8 cellular contexts compared by ENCODE assay signal in the genomic region with DNA sequence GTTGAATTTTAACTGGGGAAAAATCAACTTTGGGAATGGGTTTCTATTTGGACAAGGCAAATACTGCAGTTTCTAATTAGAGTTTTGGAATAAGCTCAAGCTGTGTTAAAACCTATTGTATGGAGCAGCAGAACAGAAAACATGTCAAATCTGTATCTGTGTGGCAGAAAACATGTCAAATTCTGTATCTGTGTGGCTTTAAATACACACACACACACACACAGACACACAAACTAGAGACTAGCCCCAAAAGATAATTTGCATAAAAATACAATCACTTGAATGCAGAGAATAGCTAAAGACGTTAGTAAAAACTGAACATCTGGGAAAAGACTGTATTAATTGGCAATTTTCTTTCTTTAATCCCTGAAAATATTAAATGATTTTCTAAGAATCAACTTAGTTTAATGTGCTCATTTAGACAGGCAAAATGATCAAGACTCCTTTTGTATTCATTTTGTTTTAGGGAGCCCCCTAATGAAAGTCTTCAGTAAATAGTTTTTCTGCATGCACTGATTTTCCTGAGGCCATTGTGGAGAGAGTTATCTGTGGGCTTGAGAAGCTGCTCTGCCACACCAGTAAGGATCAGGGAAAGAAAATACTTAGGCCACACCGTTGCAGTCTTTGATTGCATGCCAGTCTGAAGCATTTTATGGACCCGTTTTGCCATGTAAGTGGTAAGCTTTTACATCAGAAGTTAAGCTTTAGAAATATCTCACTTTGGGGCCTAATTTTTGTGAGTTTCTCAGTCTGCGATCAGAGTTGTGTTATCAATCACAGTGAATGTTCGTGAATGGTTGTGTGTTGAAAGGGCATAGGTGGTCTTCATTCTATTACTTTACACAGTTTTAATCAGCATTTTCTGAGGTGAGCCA. TPM values are rescaled to one million over a fixed set of nuclear protein-coding genes. Genes with fewer than 3 reads are reported as not detected.
DNase-seq lines count a peak whose midpoint lies in the region; ATAC-seq, FAIRE-seq and TF ChIP-seq lines count a peak whose summit lies in the region.

No MANE protein-coding gene starts in this region.

- no peaks in the 10 kb centered on the region for H3K36me3 ChIP-seq in HEK293 (ENCODE audit: control insufficient read depth in 2 of 2, insufficient read depth in 1 of 2, low read length in 2 of 2)
- H3K36me3 ChIP-seq in GM12878 (ENCODE audit: control insufficient read depth in 2 of 2, insufficient read depth in 2 of 2, low read length in 1 of 2): no peaks in the 10 kb centered on the region

- H3K27me3 ChIP-seq in AG04450 (ENCODE audit: control insufficient read depth, insufficient read depth, low read length) (no peaks in the 10 kb centered on the region), GM12878 (replicated peaks in 1 of 2; ENCODE audit: control insufficient read depth in 2 of 2, insufficient read depth in 2 of 2, low read length in 1 of 2) (no peaks in the 10 kb centered on the region)

- H3K9ac ChIP-seq in GM12878 (ENCODE audit: control insufficient read depth, insufficient read depth, low read length): no peak overlapping the region

- SMC1A ChIA-PET in GM12878 (lab: Charles Lee; ENCODE audit: uncharacterized antibody, unreplicated experiment): interaction anchor here (0.7 to 2.9 kb wide), 8 partner anchors 13 to 163 kb away, joined by 3 to 16 read pairs (median 4); no protein-coding TSS in a partner anchor

- intact Hi-C loops in GM12878 (cut with micrococcal nuclease; ENCODE audit: unreplicated experiment): loop anchor here (5.0 kb wide), 3 partner anchors 64 to 326 kb away; no protein-coding TSS in a partner anchor

- H3K9me3 ChIP-seq in AG04450 (ENCODE audit: control insufficient read depth, insufficient read depth, low read length): no peaks in the 10 kb centered on the region
- H3K9me3 ChIP-seq in HEK293 (ENCODE audit: control insufficient read depth, insufficient read depth, low read depth, low read length): no peaks in the 10 kb centered on the region
- no peaks in the 10 kb centered on the region for H3K9me3 ChIP-seq in GM12878 (replicated peaks; ENCODE audit: control insufficient read depth, insufficient read depth, low read length)

- in situ Hi-C loops in GM12878 (cut with MboI): no loop called here

- WGBS in GM12878 (ENCODE audit: insufficient coverage, insufficient replicate concordance, low lambda C conversion rate, missing lambda C conversion rate): 76% methylated on average over 5 of the region's 5 CpGs

- no TSS peak for BruUV-seq in GM12878 (replicated peaks; lab: Mats Ljungman, UMichigan)

- peak; percentile 68 for FAIRE-seq in GM12878 (lab: Jason Lieb, UNC)

- POLR2A ChIA-PET in AG04450 (lab: Yijun Ruan, JAX): interaction anchor here (0.7 kb wide), 1 partner anchor 23 kb away, joined by 3 read pairs; no protein-coding TSS in a partner anchor
- POLR2A ChIA-PET in HEK293 (lab: Yijun Ruan, JAX): interaction anchor here (0.8 kb wide), 1 partner anchor 13 kb away, joined by 3 read pairs; no protein-coding TSS in a partner anchor
- POLR2A ChIA-PET in GM12878 (lab: Charles Lee): interaction anchor here (0.7 kb wide), 1 partner anchor 1543 kb away, joined by 3 read pairs; no protein-coding TSS in a partner anchor

- H3K27ac ChIP-seq in AG04450 (ENCODE audit: low read depth, low read length) (no peak overlapping the region), HEK293 (ENCODE audit: extremely low read depth, low read depth, low read length) (no peak overlapping the region), GM12878 (ENCODE audit: control insufficient read depth, insufficient read depth) (no peak overlapping the region)

- H3K79me2 ChIP-seq in GM12878 (ENCODE audit: control insufficient read depth, insufficient read depth, low read length): peaks cover 19% of the 10 kb centered on the region

- DNase-seq in AG04450 (ENCODE audit: low read depth, low spot score) (no peak), GM12878 (ENCODE audit: low read depth, low spot score) (no peak), medulla oblongata (ENCODE audit: extremely low spot score) (peak; percentile 54), NCI-H1105 treated with DMSO at 0.1 percent for 48 hours (lab: John Stamatoyannopoulos, UW) (no peak), cortex of kidney (lab: John Stamatoyannopoulos, UW) (no peak)

- peak; percentile 36 for TF ChIP-seq CTCF in AG04450 (IDR thresholded peaks at IDR 0.05; ENCODE audit: low read depth, low read length)
- no peak for TF ChIP-seq CTCF in HEK293 (tag by site-specific recombination; IDR thresholded peaks at IDR 0.05)
- TF ChIP-seq CTCF in GM12878 (IDR thresholded peaks at IDR 0.05 in 2 of 3, conservative IDR thresholded peaks at IDR 0.05 in 1 of 3; ENCODE audit: control insufficient read depth in 2 of 3, extremely low read depth in 1 of 3, insufficient read depth in 1 of 3, low read depth in 3 of 3, low read length in 3 of 3): no peak

- H3K4me1 ChIP-seq in HEK293 (ENCODE audit: control insufficient read depth, insufficient read depth, low read length) (peaks cover 17% of the 10 kb centered on the region), GM12878 (ENCODE audit: control insufficient read depth, insufficient read depth, low read length) (peaks cover 4% of the 10 kb centered on the region; the same call in 1 of the 2 replicates)

- peak overlapping the region; percentile 74; the same call in 1 of the 2 replicates for H3K4me2 ChIP-seq in GM12878 (ENCODE audit: control insufficient read depth, insufficient read depth)

- TF ChIP-seq EP300 in GM12878 (IDR thresholded peaks at IDR 0.05; ENCODE audit: borderline replicate concordance in 1 of 2, control insufficient read depth in 1 of 2, low read depth in 2 of 2, low read length in 2 of 2): no peak

- no peak overlapping the region for H2AFZ ChIP-seq in GM12878 (ENCODE audit: control insufficient read depth, low read depth, low read length)

- H3K4me3 ChIP-seq in AG04450 (ENCODE audit: low read depth, low read length): peak overlapping the region; percentile 74
- peak overlapping the region; percentile 15 for H3K4me3 ChIP-seq in HEK293 (ENCODE audit: low read depth, low read length)
- peak overlapping the region; percentile 71; the same call in 1 of the 2 replicates for H3K4me3 ChIP-seq in GM12878

- ATAC-seq in GM12878 (no peak), GM19324 (IDR thresholded peaks at IDR 0.05; ENCODE audit: low FRiP score, unreplicated experiment) (no peak), HG03354 (IDR thresholded peaks at IDR 0.05; ENCODE audit: poor library complexity, severe bottlenecking, unreplicated experiment) (no peak)

- no peaks in the 10 kb centered on the region for H4K20me1 ChIP-seq in GM12878 (ENCODE audit: control insufficient read depth, insufficient read depth)

- no peak for TF ChIP-seq RAD21 in GM12878 (IDR thresholded peaks at IDR 0.05; ENCODE audit: insufficient read depth, low read depth, low read length)

- TF ChIP-seq POLR2A in GM12878 (IDR thresholded peaks at IDR 0.05; ENCODE audit: low read depth, low read length): no peak

- CTCF ChIA-PET in AG04450 (lab: Charles Lee) (interaction anchor here (0.6 to 2.1 kb wide), 10 partner anchors 11 to 432 kb away, joined by 3 to 8 read pairs (median 4); no protein-coding TSS in a partner anchor), HEK293 (lab: Yijun Ruan, JAX) (interaction anchor here (1.1 kb wide), 1 partner anchor 335 kb away, joined by 3 read pairs; no protein-coding TSS in a partner anchor), GM12878 (lab: Yijun Ruan, JAX) (interaction anchor here (0.8 to 1.9 kb wide), 4 partner anchors 46 to 328 kb away, joined by 3 to 5 read pairs (median 4); no protein-coding TSS in a partner anchor)

- RAD21 ChIA-PET in GM12878 (lab: Charles Lee; ENCODE audit: unreplicated experiment): interaction anchor here (1.0 to 2.0 kb wide), 3 partner anchors 147 to 174 kb away, joined by 3 to 8 read pairs (median 3); no protein-coding TSS in a partner anchor

TF ChIP-seq in HEK293, 187 proteins besides CTCF, POLR2A, EP300 and RAD21 (continues in another document):
- TF ChIP-seq ZNF239 (tag by site-specific recombination; IDR thresholded peaks at IDR 0.05) (no peak), ZNF629 (tag by site-specific recombination; IDR thresholded peaks at IDR 0.05) (no peak), ZNF433 (tag by site-specific recombination; IDR thresholded peaks at IDR 0.05; ENCODE audit: low read depth) (no peak)

TF ChIP-seq in GM12878, 131 proteins besides CTCF, POLR2A, EP300 and RAD21 (continues in another document):
- TF ChIP-seq MTA3 (IDR thresholded peaks at IDR 0.05; ENCODE audit: borderline replicate concordance, low read length) (no peak), SMAD1 (IDR thresholded peaks at IDR 0.05; ENCODE audit: low read depth, partially characterized antibody) (no peak), RELA (IDR thresholded peaks at IDR 0.05; ENCODE audit: borderline replicate concordance, partially characterized antibody) (no peak), ZZZ3 (IDR thresholded peaks at IDR 0.05; ENCODE audit: control insufficient read depth, insufficient read length, low read depth) (no peak), CHD1 (IDR thresholded peaks at IDR 0.05; ENCODE audit: low read depth, low read length) (no peak)

RNA-seq across cellular contexts. Expression of a gene that starts 2.2 kb away (rescaled TPM):
- polyA plus RNA-seq in AG04450 (2011; rRNA removed) (335 and 361 TPM in 2 replicates), GM12878 (2011; rRNA removed) (16.3 and 21.4 TPM in 2 replicates), GM12878 (2014; fragmentation: Illumina TruSeq; extraction: Trizol) (27.0 and 30.0 TPM in 2 replicates), GM12878 (2014; fragmentation: Nextera tagmentation; extraction: Ambion mirVana) (1 to 10 TPM; 5.2 to 8.0 TPM), GM12878 (2014; rRNA removed) (26.3 and 27.6 TPM in 2 replicates), GM12878 (2016; fragmentation: Nextera tagmentation; extraction: Ambion mirVana) (10 to 100 TPM; 16.3 to 22.0 TPM)
- polyA minus RNA-seq in AG04450 (2011; rRNA and poly(A)+ RNA removed): 219 and 226 TPM in 2 replicates
- 19.1 and 27.4 TPM in 2 replicates for total RNA-seq in GM12878 (2013; cell fraction: nucleolus; rRNA removed)
- total RNA-seq in GM12878 (2014; rRNA removed) (18.9 and 19.7 TPM in 2 replicates), GM12878 (2014; rRNA removed; fragmentation: Illumina TruSeq; extraction: Trizol) (18.0 and 21.3 TPM in 2 replicates), GM12878 (2021) (24.7 and 27.2 TPM in 2 replicates)
- polyA plus RNA-seq in GM12878 (2011; ENCODE audit: low read depth): 6.9 TPM
- polyA plus RNA-seq in GM12878 (2011; cell fraction: cytosol; rRNA removed): 15.1 and 21.3 TPM in 2 replicates
- polyA plus RNA-seq in GM12878 (2011; cell fraction: nucleus; rRNA removed): 8.3 and 8.6 TPM in 2 replicates
- 11.0 and 13.0 TPM in 2 replicates for polyA plus RNA-seq in GM12878 (2012)
- 9.7 and 13.7 TPM in 2 replicates for polyA minus RNA-seq in GM12878 (2011; rRNA and poly(A)+ RNA removed)
- polyA minus RNA-seq in GM12878 (2011; cell fraction: cytosol; rRNA and poly(A)+ RNA removed): 9.4 and 10.2 TPM in 2 replicates
- 7.1 and 13.3 TPM in 2 replicates for polyA minus RNA-seq in GM12878 (2011; cell fraction: nucleus; rRNA and poly(A)+ RNA removed)

Comparison
In these comparisons a context has a peak if more than half of its experiments do, and no peak if none do; other contexts are left out.
1. H3K4me3 ChIP-seq: peak in every context shown above with its lines; median percentile 74 in AG04450; 71 in GM12878; 15 in HEK293.
2. RNA of a gene that starts 2.2 kb away (polyA plus RNA-seq): 335 to 361 TPM in AG04450; 5.2 to 30.0 TPM in GM12878; every median in the first group is over 10 times any median in the second.